ENCODE assay signal across 11 cellular contexts in genomic region chr22:38032681-38033521, GRCh38. TPM values are rescaled to one million over a fixed set of nuclear protein-coding genes. Genes with fewer than 3 reads are reported as not detected.
DNase-seq lines count a peak whose midpoint lies in the region; ATAC-seq and TF ChIP-seq lines count a peak whose summit lies in the region.
"Had no signal": no experiment of that assay in that cellular context is flagged by ENCODE, and none has a peak within 500 bp of the region (broad histone marks: within the 10 kb centered on the region; RNA-seq: fewer than 3 reads in every experiment).

No MANE protein-coding gene starts in this region.

- H3K9me3 Mint-ChIP-seq in activated naive CD4-positive, alpha-beta T cell treated with anti-CD3 and anti-CD28 coated beads, Interleukin-2, amount 50 U/mL, for 72 hours = no peaks in the 10 kb centered on the region
- H3K9me3 Mint-ChIP-seq in activated naive CD4-positive, alpha-beta T cell treated with anti-CD3 and anti-CD28 coated beads, Interleukin-2, amount 10 ng/mL, durations not matched to agents 7 days and 5 days = no peaks in the 10 kb centered on the region

- H3K36me3 ChIP-seq in WERI-Rb-1 = no peaks in the 10 kb centered on the region
- H3K36me3 ChIP-seq in uterus = no peaks in the 10 kb centered on the region
- H3K36me3 ChIP-seq: ovary had no signal

- no peaks in the 10 kb centered on the region for H3K9me3 ChIP-seq in WERI-Rb-1 (ENCODE audit: severe bottlenecking)
- H3K9me3 ChIP-seq in uterus = no peaks in the 10 kb centered on the region
- H3K9me3 ChIP-seq: ovary had no signal

- no peaks in the 10 kb centered on the region for H3K36me3 Mint-ChIP-seq in activated naive CD4-positive, alpha-beta T cell treated with anti-CD3 and anti-CD28 coated beads, Interleukin-2, amount 50 U/mL, for 72 hours
- no peaks in the 10 kb centered on the region for H3K36me3 Mint-ChIP-seq in activated naive CD4-positive, alpha-beta T cell treated with anti-CD3 and anti-CD28 coated beads, Interleukin-2, amount 10 ng/mL, durations not matched to agents 7 days and 5 days

- H3K4me3 ChIP-seq in WERI-Rb-1 (ENCODE audit: low read depth, low read length) (no peak overlapping the region), uterus (no peak overlapping the region)
- H3K4me3 ChIP-seq: ovary had no signal

- H3K4me3 Mint-ChIP-seq in activated naive CD4-positive, alpha-beta T cell treated with anti-CD3 and anti-CD28 coated beads, Interleukin-2, amount 10 ng/mL, durations not matched to agents 7 days and 5 days = no peak overlapping the region

- no peaks in the 10 kb centered on the region for H3K4me1 Mint-ChIP-seq in activated naive CD4-positive, alpha-beta T cell treated with anti-CD3 and anti-CD28 coated beads, Interleukin-2, amount 10 ng/mL, durations not matched to agents 7 days and 5 days

- H3K4me1 ChIP-seq in uterus = peaks cover 0 to 6% of the 10 kb centered on the region in 2 donors

- ATAC-seq in activated naive CD4-positive, alpha-beta T cell treated with anti-CD3 and anti-CD28 coated beads, Interleukin-2, amount 50 U/mL, for 72 hours = no peak
- no peak for ATAC-seq in HG03095 (IDR thresholded peaks at IDR 0.05; ENCODE audit: unreplicated experiment)
- ATAC-seq in GM21737 (IDR thresholded peaks at IDR 0.05; ENCODE audit: unreplicated experiment) = no peak

- no peak for DNase-seq in activated naive CD4-positive, alpha-beta T cell treated with anti-CD3 and anti-CD28 coated beads, Interleukin-2, amount 50 U/mL, for 72 hours (ENCODE audit: low spot score in 2 of 2)
- DNase-seq in activated naive CD4-positive, alpha-beta T cell treated with anti-CD3 and anti-CD28 coated beads, Interleukin-2, amount 10 ng/mL, durations not matched to agents 7 days and 5 days = no peak
- no peak for DNase-seq in WERI-Rb-1
- DNase-seq in islet precursor cell = peak; percentile 28
- peak; percentile 60 to 83 for DNase-seq in uterus
- no peak for DNase-seq in stimulated activated naive CD4-positive, alpha-beta T cell (lab: John Stamatoyannopoulos, UW)
- DNase-seq: NCI-H1092 had no signal

- H3K27ac Mint-ChIP-seq in activated naive CD4-positive, alpha-beta T cell treated with anti-CD3 and anti-CD28 coated beads, Interleukin-2, amount 50 U/mL, for 72 hours = peak overlapping the region; percentile 32 to 49
- no peak overlapping the region for H3K27ac Mint-ChIP-seq in activated naive CD4-positive, alpha-beta T cell treated with anti-CD3 and anti-CD28 coated beads, Interleukin-2, amount 10 ng/mL, durations not matched to agents 7 days and 5 days

- H3K27me3 Mint-ChIP-seq in activated naive CD4-positive, alpha-beta T cell treated with anti-CD3 and anti-CD28 coated beads, Interleukin-2, amount 10 ng/mL, durations not matched to agents 7 days and 5 days = peaks cover 6% of the 10 kb centered on the region

- CTCF ChIA-PET in activated naive CD4-positive, alpha-beta T cell treated with anti-CD3 and anti-CD28 coated beads, Interleukin-2, amount 10 ng/mL, durations not matched to agents 7 days and 5 days (lab: Charles Lee) = interaction anchor here (0.6 to 0.9 kb wide), 2 partner anchors 38 to 69 kb away, joined by 3 to 4 read pairs; no protein-coding TSS in a partner anchor

- no peak for TF ChIP-seq POLR2A in uterus (IDR thresholded peaks at IDR 0.05)

- H3K27me3 ChIP-seq in WERI-Rb-1 (ENCODE audit: insufficient read depth, low read depth, severe bottlenecking) (no peaks in the 10 kb centered on the region), uterus (no peaks in the 10 kb centered on the region)
- H3K27me3 ChIP-seq: ovary had no signal

- intact Hi-C loops in uterus (cut with DNase I; ENCODE audit: low total_unique reads) = no loop called here

- H3K27ac ChIP-seq in WERI-Rb-1 = 0 out of 2 replicates have a peak overlapping the region, but pooled peaks have one; percentile 64
- H3K27ac ChIP-seq in uterus = peak overlapping the region in 1 of 2 donors; percentile 16
- H3K27ac ChIP-seq: ovary had no signal

- TF ChIP-seq CTCF in WERI-Rb-1 (IDR thresholded peaks at IDR 0.05; ENCODE audit: low read depth, low read length) (no peak), uterus (IDR thresholded peaks at IDR 0.05) (no peak)

RNA-seq across cellular contexts. Expression of gene PICK1, which starts 24.3 kb away (rescaled TPM):
- total RNA-seq in activated naive CD4-positive, alpha-beta T cell treated with anti-CD3 and anti-CD28 coated beads, Interleukin-2, amount 50 U/mL, for 72 hours = 10 to 100 TPM; 25.1 to 26.7 TPM
- 10 to 100 TPM in 3 of 4 donors, 1 to 10 TPM in 1; 2.9 to 38.7 (median 29.2) TPM for total RNA-seq in uterus

RNA-seq across cellular contexts. Expression of gene SOX10, which starts 48.5 kb away (rescaled TPM):
- not detected for total RNA-seq in activated naive CD4-positive, alpha-beta T cell treated with anti-CD3 and anti-CD28 coated beads, Interleukin-2, amount 50 U/mL, for 72 hours
- total RNA-seq in uterus = 1 to 10 TPM in 2 of 4 donors, not detected in 2; 2.3 to 3.8 TPM
- total RNA-seq: glomerular endothelial cell had no signal

RNA-seq across cellular contexts. Expression of gene SLC16A8, which starts 51.1 kb away (rescaled TPM):
- total RNA-seq in activated naive CD4-positive, alpha-beta T cell treated with anti-CD3 and anti-CD28 coated beads, Interleukin-2, amount 50 U/mL, for 72 hours = under 1 TPM in 1 of 2 donors, not detected in 1; 0.39 TPM
- total RNA-seq in uterus = 1 to 10 TPM in 1 of 4 donors, not detected in 3; 1.4 TPM
- total RNA-seq: glomerular endothelial cell had no signal

Comparison
In these comparisons a context has a peak if more than half of its experiments do, and no peak if none do; other contexts are left out.
1. DNase-seq: peak in islet precursor cell (single experiment) and uterus (2 of 2); none in activated naive CD4-positive, alpha-beta T cell treated with anti-CD3 and anti-CD28 coated beads, Interleukin-2, amount 50 U/mL, for 72 hours (0 of 2), activated naive CD4-positive, alpha-beta T cell treated with anti-CD3 and anti-CD28 coated beads, Interleukin-2, amount 10 ng/mL, durations not matched to agents 7 days and 5 days (single experiment), WERI-Rb-1 (single experiment) and stimulated activated naive CD4-positive, alpha-beta T cell (0 of 6).